Comparison of ENCODE assay signal across 8 cellular contexts in the genomic region with DNA sequence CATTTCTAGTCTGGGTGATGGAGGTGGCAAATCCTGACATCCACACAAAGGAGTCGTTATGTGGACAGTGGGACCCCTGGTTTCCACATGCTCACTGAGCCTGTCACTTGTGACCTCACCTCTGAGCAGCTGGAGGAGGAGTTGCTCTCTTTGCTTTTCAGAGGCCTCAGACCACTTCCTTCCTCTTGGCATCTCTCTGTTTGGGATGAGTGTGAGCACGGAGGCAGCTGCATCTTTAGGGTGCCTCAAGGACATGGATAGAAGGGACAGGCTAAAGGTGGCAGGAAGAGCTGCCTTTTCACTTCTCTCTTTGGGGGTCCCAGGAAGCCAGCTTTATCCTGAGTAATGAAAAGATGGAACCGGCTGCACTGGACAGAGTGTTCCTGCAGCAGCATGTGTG. TPM values are rescaled to one million over a fixed set of nuclear protein-coding genes. Genes with fewer than 3 reads are reported as not detected.
DNase-seq lines count a peak whose midpoint lies in the region; ATAC-seq and TF ChIP-seq lines count a peak whose summit lies in the region.

No MANE protein-coding gene starts in this region.

- WGBS in upper lobe of left lung, 2 donors, result 36 to 42% methylated on average over 2 to 3 of the region's 3 CpGs

- peak overlapping the region; percentile 20; the same call in 1 of the 2 replicates for H3K9ac ChIP-seq in OCI-LY3 (ENCODE audit: low read length)
- no peak overlapping the region for H3K9ac ChIP-seq in fibroblast of lung (ENCODE audit: insufficient read depth, low read length)

- H3K36me3 ChIP-seq in OCI-LY3 (replicated peaks; ENCODE audit: low read depth, low read length) (no peaks in the 10 kb centered on the region), fibroblast of lung (ENCODE audit: control insufficient read depth, insufficient read depth, low read length) (no peaks in the 10 kb centered on the region), upper lobe of left lung (no peaks in the 10 kb centered on the region)

- H3K9me3 ChIP-seq in OCI-LY3 (ENCODE audit: insufficient read depth, low read length) (no peaks in the 10 kb centered on the region), fibroblast of lung (ENCODE audit: control insufficient read depth, insufficient read depth, low read depth, low read length) (no peaks in the 10 kb centered on the region), upper lobe of left lung (no peaks in the 10 kb centered on the region)

- TF ChIP-seq CTCF in OCI-LY3 (IDR thresholded peaks at IDR 0.05; ENCODE audit: low read depth, low read length) (no peak), fibroblast of lung (conservative IDR thresholded peaks at IDR 0.05 in 1 of 2, IDR thresholded peaks at IDR 0.05 in 1 of 2; ENCODE audit: low read depth in 1 of 2, low read length in 2 of 2) (no peak), upper lobe of left lung (IDR thresholded peaks at IDR 0.05) (no peak)

- H3K4me2 ChIP-seq in OCI-LY3 (ENCODE audit: low read length) (peak overlapping the region; percentile 61), fibroblast of lung (ENCODE audit: extremely low read depth, insufficient read depth, low read length) (no peak overlapping the region)

- H3K4me3 ChIP-seq in OCI-LY3 (ENCODE audit: low read length) (peak overlapping the region; percentile 3), fibroblast of lung (replicated peaks in 1 of 4; ENCODE audit: control extremely low read depth in 1 of 4, insufficient read depth in 1 of 4, low read depth in 3 of 4, low read length in 4 of 4) (no peak overlapping the region), upper lobe of left lung (no peak overlapping the region)

- peak overlapping the region; percentile 88 for H3K27ac ChIP-seq in OCI-LY3 (ENCODE audit: low read length)
- H3K27ac ChIP-seq in fibroblast of lung (ENCODE audit: insufficient read depth, low read length), result no peak overlapping the region
- peak overlapping the region in 3 of 4 donors; percentile 2 to 70 (median 52) for H3K27ac ChIP-seq in upper lobe of left lung

- H3K4me1 ChIP-seq in OCI-LY3 (ENCODE audit: low read length) (peaks cover 42% of the 10 kb centered on the region), fibroblast of lung (ENCODE audit: control insufficient read depth, extremely low read depth, insufficient read depth, low read length) (no peaks in the 10 kb centered on the region), upper lobe of left lung (peaks cover 3 to 25% (median 20%) of the 10 kb centered on the region in 4 donors)

- TF ChIP-seq POLR2A in upper lobe of left lung (IDR thresholded peaks at IDR 0.05), result no peak

- DNase-seq in fibroblast of lung (ENCODE audit: low read depth in 2 of 2), result peak in 1 of 2 donors; percentile 3
- DNase-seq in upper lobe of left lung, result peak in 1 of 2 donors; percentile 35
- DNase-seq in occipital lobe (lab: John Stamatoyannopoulos, UW), result no peak
- DNase-seq in kidney tubule cell (ENCODE audit: low spot score), result no peak
- DNase-seq in DMS53 (lab: John Stamatoyannopoulos, UW), result no peak

- TF ChIP-seq EP300 in upper lobe of left lung (IDR thresholded peaks at IDR 0.05), result no peak

- H4K20me1 ChIP-seq in OCI-LY3 (ENCODE audit: insufficient read depth, low read length) (no peaks in the 10 kb centered on the region), fibroblast of lung (ENCODE audit: control insufficient read depth, extremely low read depth, insufficient read depth, low read length) (no peaks in the 10 kb centered on the region)

- H3K27me3 ChIP-seq in OCI-LY3 (ENCODE audit: low read depth, low read length) (no peaks in the 10 kb centered on the region), fibroblast of lung (ENCODE audit: control insufficient read depth, insufficient read depth, low read length) (no peaks in the 10 kb centered on the region), upper lobe of left lung (no peaks in the 10 kb centered on the region)

- H3K79me2 ChIP-seq in OCI-LY3 (ENCODE audit: low read length) (no peaks in the 10 kb centered on the region), fibroblast of lung (ENCODE audit: control insufficient read depth, insufficient read depth, low read length) (no peaks in the 10 kb centered on the region)

- H2AFZ ChIP-seq in OCI-LY3 (ENCODE audit: low read depth, low read length) (no peak overlapping the region), fibroblast of lung (ENCODE audit: low read length) (peak overlapping the region; percentile 42)

- ATAC-seq in GM18867 (IDR thresholded peaks at IDR 0.05; ENCODE audit: unreplicated experiment), result peak; percentile 47
- ATAC-seq in HG02763 (IDR thresholded peaks at IDR 0.05; ENCODE audit: unreplicated experiment), result peak; percentile 63
- ATAC-seq in upper lobe of left lung (ENCODE audit: low FRiP score in 2 of 2), result peak in 1 of 2 donors; percentile 63

RNA-seq across cellular contexts. Expression of gene GPR171, which starts 31.9 kb away (rescaled TPM):
- not detected in 2 replicates for total RNA-seq in fibroblast of lung
- not detected in 2 replicates for polyA plus RNA-seq in fibroblast of lung
- not detected in 2 replicates for polyA plus RNA-seq in fibroblast of lung (2012)
- not detected in 2 replicates for polyA minus RNA-seq in fibroblast of lung (ENCODE audit: low replicate concordance)
- 1 to 10 TPM; 1.0 to 6.6 (median 2.8) TPM for total RNA-seq in upper lobe of left lung
- not detected for total RNA-seq in occipital lobe
